Comparison of ENCODE assay signal across 16 cellular contexts in the genomic region with DNA sequence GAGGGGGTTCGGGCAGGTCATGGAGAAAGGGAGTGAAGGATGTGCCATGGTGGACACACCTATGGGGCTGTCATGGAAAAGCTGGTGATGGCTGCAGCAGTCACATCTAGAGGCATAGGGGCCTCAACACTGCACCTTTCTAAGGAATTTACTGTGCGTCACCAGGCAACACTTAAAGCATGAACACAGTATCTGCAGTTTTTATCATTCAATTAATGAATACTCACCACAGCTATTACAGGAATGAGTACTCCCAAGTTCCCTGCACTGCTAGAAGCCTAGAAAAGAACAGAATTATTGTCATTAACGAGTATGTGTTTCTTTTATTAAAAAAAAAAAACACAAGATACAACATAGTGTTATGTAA. TPM values are rescaled to one million over a fixed set of nuclear protein-coding genes. Genes with fewer than 3 reads are reported as not detected.
A peak's percentile ranks its signal among the peaks of the same experiment; 100 is the strongest.
DNase-seq lines count a peak whose midpoint lies in the region; ATAC-seq, FAIRE-seq and TF ChIP-seq lines count a peak whose summit lies in the region.
"Had no signal": no experiment of that assay in that cellular context is flagged by ENCODE, and none has a peak within 500 bp of the region (broad histone marks: within the 10 kb centered on the region; RNA-seq: fewer than 3 reads in every experiment).

No MANE protein-coding gene starts in this region.

- H3K79me1 ChIP-seq in neuronal stem cell (ENCODE audit: low read depth, low read length): no peaks in the 10 kb centered on the region

- H3K4me3 Mint-ChIP-seq in HFFc6: no peak overlapping the region; the same call in 1 of the 2 replicates
- H3K4me3 Mint-ChIP-seq: H9 had no signal

- peaks cover 25% of the 10 kb centered on the region for H3K36me3 ChIP-seq in bronchial epithelial cell (ENCODE audit: control insufficient read depth, insufficient read depth, low read length)
- peaks cover 25 to 84% of the 10 kb centered on the region in 2 donors for H3K36me3 ChIP-seq in neuronal stem cell (replicated peaks in 1 of 2; ENCODE audit: control insufficient read depth in 2 of 2, insufficient read depth in 2 of 2, low read length in 2 of 2)
- H3K36me3 ChIP-seq in aorta (ENCODE audit: control insufficient read depth in 1 of 2, insufficient read depth in 2 of 2, low read length in 1 of 2): peaks cover 0 to 17% of the 10 kb centered on the region in 2 donors
- H3K36me3 ChIP-seq in ascending aorta: peaks cover 70 to 72% of the 10 kb centered on the region in 2 donors

- no peak overlapping the region for H2BK120ac ChIP-seq in neuronal stem cell (ENCODE audit: low read depth, low read length)

- no peak overlapping the region for H4K91ac ChIP-seq in neuronal stem cell (ENCODE audit: low read depth, low read length, poor library complexity)

- H3K27ac Mint-ChIP-seq in HFFc6: peak overlapping the region; percentile 95

- FAIRE-seq in bronchial epithelial cell (lab: Jason Lieb, UNC): peak; percentile 32

- H2BK12ac ChIP-seq in neuronal stem cell (ENCODE audit: low read length): no peak overlapping the region

- H3K9me3 Mint-ChIP-seq in HFFc6: no peaks in the 10 kb centered on the region
- H3K9me3 Mint-ChIP-seq: H9 had no signal

- no peaks in the 10 kb centered on the region for H3K27me3 ChIP-seq in bronchial epithelial cell (ENCODE audit: control insufficient read depth, insufficient read depth, low read length)
- no peaks in the 10 kb centered on the region for H3K27me3 ChIP-seq in neuronal stem cell (ENCODE audit: control insufficient read depth in 3 of 3, insufficient read depth in 3 of 3, low read depth in 1 of 3, low read length in 3 of 3)
- H3K27me3 ChIP-seq in aorta (ENCODE audit: control insufficient read depth in 1 of 2, insufficient read depth in 2 of 2, low read length in 1 of 2): no peaks in the 10 kb centered on the region
- H3K27me3 ChIP-seq in ascending aorta: no peaks in the 10 kb centered on the region
- H3K27me3 ChIP-seq: BLaER1 treated with 17β-estradiol and CSF1 and Interleukin-3, amounts not matched to agents 10 nM and 100 nM had no signal

- H3K4me1 ChIP-seq in neuronal stem cell (ENCODE audit: control insufficient read depth in 2 of 2, insufficient read depth in 1 of 2, low read depth in 1 of 2, low read length in 2 of 2) (no peaks in the 10 kb centered on the region), aorta (ENCODE audit: control insufficient read depth in 1 of 2, insufficient read depth in 2 of 2, low read length in 2 of 2) (no peaks in the 10 kb centered on the region), ascending aorta (no peaks in the 10 kb centered on the region)

- H2AK5ac ChIP-seq in neuronal stem cell (ENCODE audit: low read depth, low read length): no peak overlapping the region

- DNase-seq in HFFc6 (peak; percentile 70), bronchial epithelial cell (ENCODE audit: low read depth) (no peak), neuronal stem cell (ENCODE audit: low spot score) (no peak), aorta (no peak), ascending aorta (ENCODE audit: low spot score in 2 of 2) (no peak), NCI-H82 (lab: John Stamatoyannopoulos, UW) (no peak)
- DNase-seq: DMS 273 treated with DMSO at 0.1 percent for 48 hours, EL, H9, MV-4-11, NCI-H1436 treated with DMSO at 0.1 percent for 48 hours, NCI-H345, NCI-H526 treated with DMSO at 0.1 percent for 48 hours had no signal

- ATAC-seq in aorta (ENCODE audit: low FRiP score) (peak; percentile 37), HG03457 (IDR thresholded peaks at IDR 0.05; ENCODE audit: unreplicated experiment) (no peak)

- no peak overlapping the region for H2AFZ ChIP-seq in neuronal stem cell (ENCODE audit: low read length)

- WGBS in neuronal stem cell (ENCODE audit: extremely low coverage in 2 of 2, insufficient read length in 2 of 2, insufficient replicate concordance in 1 of 2), 2 donors: no CpG with 5 or more reads among the region's 3 CpGs
- 85 to 91% methylated on average over 3 of the region's 3 CpGs for WGBS in aorta, 2 donors

- H3K4me1 Mint-ChIP-seq in HFFc6 (ENCODE audit: low read depth): peaks cover 25% of the 10 kb centered on the region
- H3K4me1 Mint-ChIP-seq: H9 had no signal

- H3K18ac ChIP-seq in neuronal stem cell (ENCODE audit: low read length): no peak overlapping the region

- no peak overlapping the region for H2BK15ac ChIP-seq in neuronal stem cell (ENCODE audit: low read length)

- H3K36me3 Mint-ChIP-seq in HFFc6 (ENCODE audit: low read depth): peaks cover 31% of the 10 kb centered on the region

- no peak for TF ChIP-seq CTCF in HFFc6 (IDR thresholded peaks at IDR 0.05)
- no peak for TF ChIP-seq CTCF in bronchial epithelial cell (IDR thresholded peaks at IDR 0.05; ENCODE audit: insufficient read depth, low read length, severe bottlenecking)
- TF ChIP-seq CTCF in ascending aorta (IDR thresholded peaks at IDR 0.05): no peak

- H3K27me3 Mint-ChIP-seq in HFFc6 (ENCODE audit: insufficient read depth): peaks cover 3% of the 10 kb centered on the region

- no peak overlapping the region for H3K4ac ChIP-seq in neuronal stem cell (ENCODE audit: low read length)

- H3K27ac ChIP-seq in neuronal stem cell (replicated peaks; ENCODE audit: low read length): no peak overlapping the region
- no peak overlapping the region for H3K27ac ChIP-seq in aorta (ENCODE audit: low read depth in 1 of 2, low read length in 2 of 2)
- no peak overlapping the region for H3K27ac ChIP-seq in ascending aorta
- H3K27ac ChIP-seq: BLaER1 treated with 17β-estradiol and CSF1 and Interleukin-3, amounts not matched to agents 10 nM and 100 nM; SK-N-MC had no signal

- H3K4me3 ChIP-seq in bronchial epithelial cell (ENCODE audit: low read depth, low read length): no peak overlapping the region
- H3K4me3 ChIP-seq in neuronal stem cell (ENCODE audit: low read length in 2 of 2): no peak overlapping the region
- no peak overlapping the region for H3K4me3 ChIP-seq in aorta (ENCODE audit: low read length in 2 of 2)
- H3K4me3 ChIP-seq in ascending aorta: no peak overlapping the region
- H3K4me3 ChIP-seq: BLaER1 treated with 17β-estradiol and CSF1 and Interleukin-3, amounts not matched to agents 10 nM and 100 nM; SK-N-MC had no signal

- no peak overlapping the region for H3K4me2 ChIP-seq in neuronal stem cell (ENCODE audit: insufficient read depth, low read length, poor library complexity, severe bottlenecking)
- H3K4me2 ChIP-seq: BLaER1 treated with 17β-estradiol and CSF1 and Interleukin-3, amounts not matched to agents 10 nM and 100 nM had no signal

- H4K8ac ChIP-seq in neuronal stem cell (ENCODE audit: low read depth, low read length): no peak overlapping the region

- peak overlapping the region; percentile 95 for H3K14ac ChIP-seq in neuronal stem cell (ENCODE audit: low read length)

- intact Hi-C loops in aorta (cut with DNase I): no loop called here
- intact Hi-C loops in ascending aorta (cut with DNase I): no loop called here

- no peaks in the 10 kb centered on the region for H3K9me3 ChIP-seq in neuronal stem cell (replicated peaks in 1 of 2; ENCODE audit: control insufficient read depth in 2 of 2, insufficient read depth in 1 of 2, low read depth in 1 of 2, low read length in 2 of 2)
- no peaks in the 10 kb centered on the region for H3K9me3 ChIP-seq in aorta (ENCODE audit: control insufficient read depth, low read length)
- no peaks in the 10 kb centered on the region for H3K9me3 ChIP-seq in ascending aorta
- H3K9me3 ChIP-seq: BLaER1 treated with 17β-estradiol and CSF1 and Interleukin-3, amounts not matched to agents 10 nM and 100 nM had no signal

- H3K9ac ChIP-seq in neuronal stem cell (ENCODE audit: low read depth, low read length, poor library complexity): no peak overlapping the region
- H3K9ac ChIP-seq: BLaER1 treated with 17β-estradiol and CSF1 and Interleukin-3, amounts not matched to agents 10 nM and 100 nM had no signal

- peak overlapping the region; percentile 67 for H3K23ac ChIP-seq in neuronal stem cell (ENCODE audit: low read depth, low read length, poor library complexity)

- H2BK5ac ChIP-seq in neuronal stem cell (ENCODE audit: low read length): no peak overlapping the region

RNA-seq across cellular contexts. Expression of a gene that starts 19.0 kb away (rescaled TPM):
- total RNA-seq in HFFc6 (2021; fragmentation: NEBNext Ultra II Directional; extraction: Animal tissue kit (Norgen Biotek cat#: 25700)): under 1 TPM in 5 of 6 experiments, not detected in 1; 0.07 to 0.19 (median 0.11) TPM
- not detected in 2 replicates for total RNA-seq in bronchial epithelial cell
- not detected for polyA plus RNA-seq in neuronal stem cell (2013, experiment 1 of 2)
- polyA plus RNA-seq in neuronal stem cell (2013, experiment 2 of 2): not detected
- under 1 TPM in 1 of 2 donors, not detected in 1; 0.15 TPM for total RNA-seq in aorta
- polyA plus RNA-seq in aorta: under 1 TPM; 0.23 to 0.38 TPM
- total RNA-seq in ascending aorta: not detected
- total RNA-seq: H9 had no signal
